8 cellular contexts compared by ENCODE assay signal in genomic region chr18:33210575-33211189, GRCh38.
DNase-seq lines count a peak whose midpoint lies in the region; ATAC-seq and TF ChIP-seq lines count a peak whose summit lies in the region.

No MANE protein-coding gene starts in this region.

- TF ChIP-seq CTCF in glutamatergic neuron (IDR thresholded peaks at IDR 0.05; ENCODE audit: partially characterized antibody, unreplicated experiment) = peak; percentile 70

- H3K4me1 Mint-ChIP-seq in activated CD4-positive, alpha-beta T cell treated with anti-CD3 and anti-CD28 coated beads for 36 hours = no peaks in the 10 kb centered on the region
- no peaks in the 10 kb centered on the region for H3K4me1 Mint-ChIP-seq in glutamatergic neuron (ENCODE audit: low read depth, unreplicated experiment)
- no peaks in the 10 kb centered on the region for H3K4me1 Mint-ChIP-seq in stimulated activated naive CD8-positive, alpha-beta T cell treated with anti-CD3 and anti-CD28 coated beads, Interleukin-15, amount 100 ng/mL, for 72 hours

- intact Hi-C loops in activated CD4-positive, alpha-beta T cell treated with anti-CD3 and anti-CD28 coated beads for 36 hours (cut with DNase I, micrococcal nuclease) = no loop called here

- H3K4me3 Mint-ChIP-seq in activated CD4-positive, alpha-beta T cell treated with anti-CD3 and anti-CD28 coated beads for 36 hours = no peak overlapping the region
- no peak overlapping the region for H3K4me3 Mint-ChIP-seq in glutamatergic neuron (ENCODE audit: unreplicated experiment)
- no peak overlapping the region for H3K4me3 Mint-ChIP-seq in stimulated activated naive CD8-positive, alpha-beta T cell treated with anti-CD3 and anti-CD28 coated beads, Interleukin-15, amount 100 ng/mL, for 72 hours

- H3K36me3 Mint-ChIP-seq in activated CD4-positive, alpha-beta T cell treated with anti-CD3 and anti-CD28 coated beads for 36 hours (ENCODE audit: low read depth) = no peaks in the 10 kb centered on the region
- no peaks in the 10 kb centered on the region for H3K36me3 Mint-ChIP-seq in glutamatergic neuron (ENCODE audit: unreplicated experiment)

- H3K9me3 Mint-ChIP-seq in activated CD4-positive, alpha-beta T cell treated with anti-CD3 and anti-CD28 coated beads for 36 hours (ENCODE audit: low read depth) = no peaks in the 10 kb centered on the region
- no peaks in the 10 kb centered on the region for H3K9me3 Mint-ChIP-seq in glutamatergic neuron (ENCODE audit: unreplicated experiment)
- no peaks in the 10 kb centered on the region for H3K9me3 Mint-ChIP-seq in stimulated activated naive CD8-positive, alpha-beta T cell treated with anti-CD3 and anti-CD28 coated beads, Interleukin-15, amount 100 ng/mL, for 72 hours

- peak; percentile 3 for DNase-seq in activated CD4-positive, alpha-beta T cell treated with anti-CD3 and anti-CD28 coated beads for 36 hours
- no peak for DNase-seq in activated CD4-positive, alpha-beta T cell treated with anti-CD3 and anti-CD28 coated beads, Interleukin-2, amount 50 U/mL, for 4 hours
- DNase-seq in NCI-H1048 (lab: John Stamatoyannopoulos, UW) (peak; percentile 2), glutamatergic neuron (no peak)
- DNase-seq in stimulated activated naive CD8-positive, alpha-beta T cell treated with anti-CD3 and anti-CD28 coated beads, Interleukin-15, amount 100 ng/mL, for 72 hours = no peak

- no peak overlapping the region for H3K27ac Mint-ChIP-seq in activated CD4-positive, alpha-beta T cell treated with anti-CD3 and anti-CD28 coated beads for 36 hours
- no peak overlapping the region for H3K27ac Mint-ChIP-seq in glutamatergic neuron (ENCODE audit: unreplicated experiment)
- H3K27ac Mint-ChIP-seq in stimulated activated naive CD8-positive, alpha-beta T cell treated with anti-CD3 and anti-CD28 coated beads, Interleukin-15, amount 100 ng/mL, for 72 hours = no peak overlapping the region

- CTCF ChIA-PET in activated CD4-positive, alpha-beta T cell treated with anti-CD3 and anti-CD28 coated beads for 36 hours (lab: Charles Lee) = interaction anchor here (1.1 to 1.7 kb wide), 3 partner anchors 21 to 24 kb away, joined by 3 to 4 read pairs (median 3); no protein-coding TSS in a partner anchor

- no peak for ATAC-seq in activated CD4-positive, alpha-beta T cell treated with anti-CD3 and anti-CD28 coated beads for 36 hours
- ATAC-seq in SK-N-SH treated with all-trans-retinoic acid at 6 μM for 48 hours = peak; percentile 68; the same call in 2 of the 3 replicates
- ATAC-seq in HG03025 (IDR thresholded peaks at IDR 0.05; ENCODE audit: low FRiP score, unreplicated experiment) = no peak
- no peak for ATAC-seq in HG02623 (IDR thresholded peaks at IDR 0.05; ENCODE audit: unreplicated experiment)
- ATAC-seq in stimulated activated naive CD8-positive, alpha-beta T cell treated with anti-CD3 and anti-CD28 coated beads, Interleukin-15, amount 100 ng/mL, for 72 hours = no peak

- POLR2A ChIA-PET in activated CD4-positive, alpha-beta T cell treated with anti-CD3 and anti-CD28 coated beads for 36 hours (lab: Charles Lee) = no interaction called here

- H3K27me3 Mint-ChIP-seq in activated CD4-positive, alpha-beta T cell treated with anti-CD3 and anti-CD28 coated beads for 36 hours = no peaks in the 10 kb centered on the region
- no peaks in the 10 kb centered on the region for H3K27me3 Mint-ChIP-seq in glutamatergic neuron (ENCODE audit: unreplicated experiment)
- no peaks in the 10 kb centered on the region for H3K27me3 Mint-ChIP-seq in stimulated activated naive CD8-positive, alpha-beta T cell treated with anti-CD3 and anti-CD28 coated beads, Interleukin-15, amount 100 ng/mL, for 72 hours

TF ChIP-seq in SK-N-SH treated with all-trans-retinoic acid at 6 μM for 48 hours, 23 proteins besides CTCF, POLR2A, EP300 and RAD21:
- TF ChIP-seq, protein P1, sequence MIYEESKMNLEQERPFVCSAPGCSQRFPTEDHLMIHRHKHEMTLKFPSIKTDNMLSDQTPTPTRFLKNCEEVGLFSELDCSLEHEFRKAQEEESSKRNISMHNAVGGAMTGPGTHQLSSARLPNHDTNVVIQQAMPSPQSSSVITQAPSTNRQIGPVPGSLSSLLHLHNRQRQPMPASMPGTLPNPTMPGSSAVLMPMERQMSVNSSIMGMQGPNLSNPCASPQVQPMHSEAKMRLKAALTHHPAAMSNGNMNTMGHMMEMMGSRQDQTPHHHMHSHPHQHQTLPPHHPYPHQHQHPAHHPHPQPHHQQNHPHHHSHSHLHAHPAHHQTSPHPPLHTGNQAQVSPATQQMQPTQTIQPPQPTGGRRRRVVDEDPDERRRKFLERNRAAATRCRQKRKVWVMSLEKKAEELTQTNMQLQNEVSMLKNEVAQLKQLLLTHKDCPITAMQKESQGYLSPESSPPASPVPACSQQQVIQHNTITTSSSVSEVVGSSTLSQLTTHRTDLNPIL (CRISPR knock-in tag; IDR thresholded peaks at IDR 0.05; ENCODE audit: low read depth) = no peak
- no peak for TF ChIP-seq SNAI2 (CRISPR knock-in tag; IDR thresholded peaks at IDR 0.05)
- no peak for TF ChIP-seq ISL1 (CRISPR knock-in tag; IDR thresholded peaks at IDR 0.05)
- no peak for TF ChIP-seq PPARA (CRISPR knock-in tag; IDR thresholded peaks at IDR 0.05; ENCODE audit: borderline replicate concordance)
- no peak for TF ChIP-seq TOX (CRISPR knock-in tag; IDR thresholded peaks at IDR 0.05; ENCODE audit: borderline replicate concordance)
- no peak for TF ChIP-seq CSRNP3 (CRISPR knock-in tag; IDR thresholded peaks at IDR 0.05)
- TF ChIP-seq, protein P2, sequence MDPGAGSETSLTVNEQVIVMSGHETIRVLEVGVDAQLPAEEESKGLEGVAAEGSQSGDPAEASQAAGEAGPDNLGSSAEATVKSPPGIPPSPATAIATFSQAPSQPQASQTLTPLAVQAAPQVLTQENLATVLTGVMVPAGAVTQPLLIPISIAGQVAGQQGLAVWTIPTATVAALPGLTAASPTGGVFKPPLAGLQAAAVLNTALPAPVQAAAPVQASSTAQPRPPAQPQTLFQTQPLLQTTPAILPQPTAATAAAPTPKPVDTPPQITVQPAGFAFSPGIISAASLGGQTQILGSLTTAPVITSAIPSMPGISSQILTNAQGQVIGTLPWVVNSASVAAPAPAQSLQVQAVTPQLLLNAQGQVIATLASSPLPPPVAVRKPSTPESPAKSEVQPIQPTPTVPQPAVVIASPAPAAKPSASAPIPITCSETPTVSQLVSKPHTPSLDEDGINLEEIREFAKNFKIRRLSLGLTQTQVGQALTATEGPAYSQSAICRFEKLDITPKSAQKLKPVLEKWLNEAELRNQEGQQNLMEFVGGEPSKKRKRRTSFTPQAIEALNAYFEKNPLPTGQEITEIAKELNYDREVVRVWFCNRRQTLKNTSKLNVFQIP (CRISPR knock-in tag; IDR thresholded peaks at IDR 0.05; ENCODE audit: borderline replicate concordance, low read depth) = no peak
- TF ChIP-seq ZFP3 (CRISPR knock-in tag; IDR thresholded peaks at IDR 0.05) = no peak
- no peak for TF ChIP-seq PATZ1 (CRISPR knock-in tag; IDR thresholded peaks at IDR 0.05; ENCODE audit: borderline replicate concordance)
- TF ChIP-seq ZNF70 (CRISPR knock-in tag; IDR thresholded peaks at IDR 0.05) = no peak
- no peak for TF ChIP-seq RARB (CRISPR knock-in tag; IDR thresholded peaks at IDR 0.05)

Comparison
In these comparisons a context has a peak if more than half of its experiments do, and no peak if none do; other contexts are left out.
1. DNase-seq: peak in activated CD4-positive, alpha-beta T cell treated with anti-CD3 and anti-CD28 coated beads for 36 hours (single experiment) and NCI-H1048 (single experiment); none in activated CD4-positive, alpha-beta T cell treated with anti-CD3 and anti-CD28 coated beads, Interleukin-2, amount 50 U/mL, for 4 hours (0 of 2), glutamatergic neuron (single experiment) and stimulated activated naive CD8-positive, alpha-beta T cell treated with anti-CD3 and anti-CD28 coated beads, Interleukin-15, amount 100 ng/mL, for 72 hours (0 of 2).